ENCODE assay signal across 15 cellular contexts in the genomic region with DNA sequence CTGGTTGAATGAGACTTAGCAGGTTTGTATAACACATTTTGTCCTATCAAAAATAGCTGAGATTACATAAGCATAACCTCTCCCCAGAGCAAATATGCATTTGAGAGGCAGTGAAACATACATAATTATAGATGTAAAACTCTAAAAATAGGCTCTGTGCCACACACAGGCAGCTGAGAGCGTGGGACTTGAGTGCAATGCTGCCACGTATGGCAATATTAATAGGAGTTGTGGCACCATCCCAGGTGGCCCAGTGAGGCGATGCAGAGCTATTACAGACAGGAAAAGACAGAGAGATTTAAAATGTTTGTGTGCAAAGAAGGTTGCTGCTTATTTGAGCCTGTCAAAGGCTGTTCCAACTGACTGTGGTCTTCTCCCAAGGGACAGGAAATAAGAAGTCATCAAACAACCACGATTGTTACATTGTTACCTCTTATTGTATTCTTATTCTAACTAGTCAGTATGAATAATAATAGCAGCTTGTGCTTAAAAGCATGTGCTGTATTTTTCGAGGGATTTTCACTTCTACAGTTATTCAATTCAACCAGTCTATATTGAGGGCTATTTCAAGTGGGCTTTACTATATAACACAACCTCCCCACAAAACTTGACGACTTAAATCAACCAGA.
DNase-seq lines count a peak whose midpoint lies in the region; ATAC-seq lines count a peak whose summit lies in the region.
"Had no signal": no experiment of that assay in that cellular context is flagged by ENCODE, and none has a peak within 500 bp of the region (broad histone marks: within the 10 kb centered on the region; RNA-seq: fewer than 3 reads in every experiment).

No MANE protein-coding gene starts in this region.

- ATAC-seq in HG03378 (IDR thresholded peaks at IDR 0.05; ENCODE audit: unreplicated experiment): no peak
- ATAC-seq: mucosa of descending colon had no signal

- DNase-seq in DMS153 treated with DMSO at 0.1 percent for 48 hours (lab: John Stamatoyannopoulos, UW; ENCODE audit: unreplicated experiment): peak; percentile 29
- DNase-seq in NCI-H1092 (lab: John Stamatoyannopoulos, UW): peak; percentile 28
- DNase-seq in NCI-H69 (lab: John Stamatoyannopoulos, UW): peak; percentile 12
- peak; percentile 68 for DNase-seq in middle frontal gyrus (ENCODE audit: extremely low spot score, low spot score)
- no peak for DNase-seq in activated CD4-positive, alpha-beta T cell treated with anti-CD3 and anti-CD28 coated beads, Interleukin-2, amount 50 U/mL, for 48 hours
- no peak for DNase-seq in NCI-H524 treated with DMSO at 0.1 percent for 48 hours (lab: John Stamatoyannopoulos, UW)
- DNase-seq: activated CD4-positive, CD25-positive, alpha-beta regulatory T cell; cerebellar nuclear complex; endodermal cell; mucosa of descending colon; NK-92 treated with Interleukin-12 subunit alpha and Interleukin-12 subunit beta, amount 100 ng/mL, for 24 hours; SHP77 treated with DMSO at 0.1 percent for 48 hours; stimulated activated CD4-positive, alpha-beta T cell treated with anti-CD3 and anti-CD28 coated beads, Interleukin-4, amount 100 ng/mL, for 4 hours; T-helper 2 cell had no signal

Comparison
In these comparisons a context has a peak if more than half of its experiments do, and no peak if none do; other contexts are left out.
1. DNase-seq: peak in DMS153 treated with DMSO at 0.1 percent for 48 hours (single experiment), NCI-H1092 (single experiment), NCI-H69 (single experiment) and middle frontal gyrus (single experiment); none in activated CD4-positive, alpha-beta T cell treated with anti-CD3 and anti-CD28 coated beads, Interleukin-2, amount 50 U/mL, for 48 hours (0 of 2) and NCI-H524 treated with DMSO at 0.1 percent for 48 hours (single experiment).